8 cellular contexts compared by ENCODE assay signal in the genomic region with DNA sequence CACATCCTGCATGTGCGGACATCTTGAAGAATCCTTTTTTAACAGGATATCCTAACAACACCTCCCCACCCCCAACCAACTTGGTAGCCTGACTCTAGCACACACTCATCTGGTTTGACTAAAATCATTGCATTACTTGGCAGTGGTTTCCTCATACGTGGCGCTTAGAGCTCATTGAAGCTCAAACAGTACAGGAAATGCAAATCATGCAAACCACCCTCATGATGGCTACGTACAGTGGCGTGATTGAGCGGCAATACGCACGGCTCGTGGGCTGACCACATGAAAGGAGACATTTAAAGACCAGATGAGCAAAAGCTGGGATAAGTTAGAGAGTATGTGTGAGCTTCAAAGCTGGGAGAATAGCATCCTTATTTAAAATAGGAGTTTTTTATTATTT.
A peak's percentile ranks its signal among the peaks of the same experiment; 100 is the strongest.
DNase-seq lines count a peak whose midpoint lies in the region; ATAC-seq and TF ChIP-seq lines count a peak whose summit lies in the region.

No MANE protein-coding gene starts in this region.

- no peaks in the 10 kb centered on the region for H3K27me3 ChIP-seq in CD8-positive, alpha-beta memory T cell (ENCODE audit: insufficient read depth, low read length, poor library complexity, severe bottlenecking)
- no peaks in the 10 kb centered on the region for H3K27me3 ChIP-seq in tibial artery

- CTCF ChIA-PET in CD8-positive, alpha-beta memory T cell (lab: Charles Lee) = interaction anchor here (1.0 to 3.0 kb wide), 6 partner anchors 10 to 340 kb away, joined by 3 to 7 read pairs (median 4); no protein-coding TSS in a partner anchor

- no peaks in the 10 kb centered on the region for H3K36me3 ChIP-seq in CD8-positive, alpha-beta memory T cell (ENCODE audit: insufficient read depth, low read length)
- H3K36me3 ChIP-seq in tibial artery = no peaks in the 10 kb centered on the region

- H3K27ac Mint-ChIP-seq in CD8-positive, alpha-beta memory T cell = peak overlapping the region; percentile 7 to 92 (median 83)

- DNase-seq in CD8-positive, alpha-beta memory T cell = peak; percentile 56 to 86 (median 80)
- DNase-seq in NCI-H526 treated with DMSO at 0.1 percent for 48 hours (lab: John Stamatoyannopoulos, UW) = peak; percentile 52
- peak; percentile 60 for DNase-seq in activated gamma-delta T cell treated with anti-CD3 and anti-CD28 coated beads, Interleukin-2, amount 50 U/mL, for 16 hours (ENCODE audit: low read depth)
- DNase-seq in stimulated activated CD4-positive, alpha-beta T cell treated with anti-CD3 and anti-CD28 coated beads, Interleukin-1b, Interleukin-23, amount 100 ng/mL, for 1 hour (ENCODE audit: low read depth in 2 of 2) = peak; percentile 14 to 17
- no peak for DNase-seq in NCI-H2081 (lab: John Stamatoyannopoulos, UW)
- no peak for DNase-seq in tibial artery
- no peak for DNase-seq in SK-N-DZ (ENCODE audit: low spot score)

- no peak overlapping the region for H3K4me3 ChIP-seq in CD8-positive, alpha-beta memory T cell (ENCODE audit: low read length)
- H3K4me3 ChIP-seq in tibial artery = no peak overlapping the region

- no peak overlapping the region for H3K27ac ChIP-seq in CD8-positive, alpha-beta memory T cell (ENCODE audit: low read depth, low read length)
- H3K27ac ChIP-seq in tibial artery = no peak overlapping the region

- H3K27me3 Mint-ChIP-seq in CD8-positive, alpha-beta memory T cell = peaks cover 0 to 1% of the 10 kb centered on the region in 2 donors

- H3K4me3 Mint-ChIP-seq in CD8-positive, alpha-beta memory T cell = peak overlapping the region; percentile 49 to 84 (median 80)

- H3K4me1 ChIP-seq in CD8-positive, alpha-beta memory T cell (ENCODE audit: insufficient read depth, low read length) = peaks cover 16% of the 10 kb centered on the region
- H3K4me1 ChIP-seq in tibial artery = peaks cover 0 to 10% (median 0%) of the 10 kb centered on the region in 4 donors

- POLR2A ChIA-PET in CD8-positive, alpha-beta memory T cell (lab: Charles Lee) = interaction anchor here (1.2 kb wide), 1 partner anchor 9 kb away, joined by 3 read pairs; no protein-coding TSS in a partner anchor

- peak; percentile 99 for ATAC-seq in GM21619 (IDR thresholded peaks at IDR 0.05; ENCODE audit: unreplicated experiment)

- TF ChIP-seq CTCF in tibial artery (IDR thresholded peaks at IDR 0.05) = no peak

- intact Hi-C loops in tibial artery (cut with DNase I; ENCODE audit: low total_unique reads) = no loop called here

- peaks cover 2 to 3% (median 3%) of the 10 kb centered on the region in 3 donors for H3K36me3 Mint-ChIP-seq in CD8-positive, alpha-beta memory T cell

- no peaks in the 10 kb centered on the region for H3K9me3 Mint-ChIP-seq in CD8-positive, alpha-beta memory T cell

- H3K4me1 Mint-ChIP-seq in CD8-positive, alpha-beta memory T cell = peaks cover 29 to 52% (median 48%) of the 10 kb centered on the region in 3 donors

- no peaks in the 10 kb centered on the region for H3K9me3 ChIP-seq in CD8-positive, alpha-beta memory T cell (ENCODE audit: low read length)
- H3K9me3 ChIP-seq in tibial artery = no peaks in the 10 kb centered on the region

Comparison
In these comparisons a context has a peak if more than half of its experiments do, and no peak if none do; other contexts are left out.
1. DNase-seq: peak in CD8-positive, alpha-beta memory T cell (5 of 5), NCI-H526 treated with DMSO at 0.1 percent for 48 hours (single experiment), activated gamma-delta T cell treated with anti-CD3 and anti-CD28 coated beads, Interleukin-2, amount 50 U/mL, for 16 hours (single experiment) and stimulated activated CD4-positive, alpha-beta T cell treated with anti-CD3 and anti-CD28 coated beads, Interleukin-1b, Interleukin-23, amount 100 ng/mL, for 1 hour (2 of 2); none in NCI-H2081 (0 of 2), tibial artery (0 of 2) and SK-N-DZ (single experiment).